Comparison of ENCODE assay signal across 1 cellular context in the genomic region with DNA sequence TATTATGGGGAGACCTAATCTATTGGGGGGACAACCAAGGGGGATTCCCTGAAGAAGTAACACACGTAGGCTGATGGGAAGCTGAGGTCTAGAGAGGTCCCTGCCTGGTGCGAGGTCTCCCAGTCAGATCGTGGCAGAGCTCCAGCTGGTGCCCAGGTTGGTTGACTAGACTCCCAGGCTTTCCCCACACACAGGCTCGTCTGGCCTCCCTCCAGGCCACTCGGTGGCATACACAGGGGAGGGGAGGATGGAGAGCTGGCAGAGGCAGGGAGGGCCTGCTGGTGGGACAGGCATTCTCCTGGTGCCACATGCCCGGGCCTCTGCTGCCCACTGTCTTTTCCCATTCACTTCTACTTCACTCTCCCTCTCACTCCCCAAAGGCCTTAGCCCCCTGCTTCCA.
TF ChIP-seq lines count a peak whose summit lies in the region.

No MANE protein-coding gene starts in this region.

TF ChIP-seq in HepG2, 621 proteins besides CTCF, POLR2A, EP300 and RAD21:
- TF ChIP-seq ZNF263 (CRISPR knock-in tag; IDR thresholded peaks at IDR 0.05): peak; percentile 55; the same call in 1 of the 2 replicates
- no peak for TF ChIP-seq ZNF558 (CRISPR knock-in tag; IDR thresholded peaks at IDR 0.05; ENCODE audit: borderline replicate concordance)
